Comparison of ENCODE assay signal across 1 cellular context in genomic region chr11:78424334-78425270, GRCh38.
TF ChIP-seq lines count a peak whose summit lies in the region.

No MANE protein-coding gene starts in this region.

TF ChIP-seq in K562, 482 proteins besides CTCF, POLR2A, EP300 and RAD21 (continued from another document and continues in another):
- TF ChIP-seq SFPQ (IDR thresholded peaks at IDR 0.05; ENCODE audit: low read depth, low read length): no peak
- TF ChIP-seq ELK3 (CRISPR knock-in tag; IDR thresholded peaks at IDR 0.05): no peak
- no peak for TF ChIP-seq MCM3 (IDR thresholded peaks at IDR 0.05)
- TF ChIP-seq NCOA1 (IDR thresholded peaks at IDR 0.05; ENCODE audit: low read depth): 0 out of 2 replicates have a peak, but pooled peaks have one; percentile 14
- 0 out of 2 replicates have a peak, but pooled peaks have one; percentile 7 for TF ChIP-seq TEAD2 (tag; IDR thresholded peaks at IDR 0.05)
- no peak for TF ChIP-seq SNRNP70 (optimal IDR thresholded peaks at IDR 0.05; ENCODE audit: low read depth, low read length)
- peak; percentile 98 for TF ChIP-seq MAFF (IDR thresholded peaks at IDR 0.05; ENCODE audit: low read length)
- no peak for TF ChIP-seq PHB (CRISPR knock-in tag; IDR thresholded peaks at IDR 0.05)
- no peak for TF ChIP-seq PHB2 (IDR thresholded peaks at IDR 0.05; ENCODE audit: low read depth)
- no peak for TF ChIP-seq DLX4 (CRISPR knock-in tag; IDR thresholded peaks at IDR 0.05)
- no peak for TF ChIP-seq ZC3H4 (CRISPR knock-in tag; IDR thresholded peaks at IDR 0.05; ENCODE audit: borderline replicate concordance)
- no peak for TF ChIP-seq ZBTB17 (CRISPR knock-in tag; IDR thresholded peaks at IDR 0.05)
- TF ChIP-seq ADNP (tag; IDR thresholded peaks at IDR 0.05): no peak
- TF ChIP-seq ZNF217 (CRISPR knock-in tag; IDR thresholded peaks at IDR 0.05): no peak
- no peak for TF ChIP-seq ZNF174 (CRISPR knock-in tag; IDR thresholded peaks at IDR 0.05)
- TF ChIP-seq MGA (IDR thresholded peaks at IDR 0.05): 0 out of 2 replicates have a peak, but pooled peaks have one; percentile 10
- peak; percentile 85 for TF ChIP-seq SMARCE1 (IDR thresholded peaks at IDR 0.05)
- no peak for TF ChIP-seq CBFA2T2 (conservative IDR thresholded peaks at IDR 0.05)
- TF ChIP-seq NR4A1 (CRISPR knock-in tag; IDR thresholded peaks at IDR 0.05): no peak
- peak; percentile 77 for TF ChIP-seq NR4A1 (tag; IDR thresholded peaks at IDR 0.05)
- TF ChIP-seq C11orf30 (IDR thresholded peaks at IDR 0.05; ENCODE audit: low read depth): peak; percentile 99
- TF ChIP-seq CBFB (CRISPR knock-in tag; IDR thresholded peaks at IDR 0.05): no peak
- TF ChIP-seq ESRRA (IDR thresholded peaks at IDR 0.05; ENCODE audit: borderline replicate concordance, low read depth): no peak
- no peak for TF ChIP-seq NRF1 (conservative IDR thresholded peaks at IDR 0.05 in 1 of 2, IDR thresholded peaks at IDR 0.05 in 1 of 2)
- TF ChIP-seq ELF1 (tag; IDR thresholded peaks at IDR 0.05): peak; percentile 35; the same call in 1 of the 2 replicates
- TF ChIP-seq NFRKB (IDR thresholded peaks at IDR 0.05; ENCODE audit: low read depth): 0 out of 2 replicates have a peak, but pooled peaks have one; percentile 8
- peak; percentile 61; the same call in 1 of the 2 replicates for TF ChIP-seq JUND (IDR thresholded peaks at IDR 0.05; ENCODE audit: borderline replicate concordance, low read depth, low read length)
- TF ChIP-seq JUND (tag; IDR thresholded peaks at IDR 0.05; ENCODE audit: borderline replicate concordance, low read depth, low read length): peak; percentile 76; the same call in 2 of the 3 replicates
- TF ChIP-seq EP400 (IDR thresholded peaks at IDR 0.05): peak; percentile 53
- peak; percentile 44 to 78; a peak in 3 of 4 replicates for TF ChIP-seq FOXK2 (conservative IDR thresholded peaks at IDR 0.05 in 1 of 2, IDR thresholded peaks at IDR 0.05 in 1 of 2; ENCODE audit: low read depth in 2 of 2)
- TF ChIP-seq GTF2A2 (tag; IDR thresholded peaks at IDR 0.05): no peak
- 0 out of 2 replicates have a peak, but pooled peaks have one; percentile 37 for TF ChIP-seq TAF7 (tag; IDR thresholded peaks at IDR 0.05)
- TF ChIP-seq ZNF134 (CRISPR knock-in tag; conservative IDR thresholded peaks at IDR 0.05): no peak
- no peak for TF ChIP-seq HEY1 (CRISPR knock-in tag; IDR thresholded peaks at IDR 0.05; ENCODE audit: borderline replicate concordance)
- no peak for TF ChIP-seq ATF6 (CRISPR knock-in tag; IDR thresholded peaks at IDR 0.05)
- no peak for TF ChIP-seq ZNF184 (CRISPR knock-in tag; IDR thresholded peaks at IDR 0.05)
- peak; percentile 46 to 48; a peak in 3 of 4 replicates for TF ChIP-seq KDM1A (IDR thresholded peaks at IDR 0.05)
- TF ChIP-seq GATA2 (CRISPR knock-in tag; IDR thresholded peaks at IDR 0.05): no peak
- no peak for TF ChIP-seq ZNF507 (tag; conservative IDR thresholded peaks at IDR 0.05)
- peak; percentile 20; the same call in 1 of the 2 replicates for TF ChIP-seq NFIC (IDR thresholded peaks at IDR 0.05)
- peak in 1 of 2 experiments; percentile 38 for TF ChIP-seq NCOA2 (IDR thresholded peaks at IDR 0.05; ENCODE audit: partially characterized antibody in 2 of 2)
- TF ChIP-seq PKNOX1 (IDR thresholded peaks at IDR 0.05): 0 out of 2 replicates have a peak, but pooled peaks have one; percentile 6
- peak; percentile 90 for TF ChIP-seq DPF2 (IDR thresholded peaks at IDR 0.05)
- peak; percentile 61; the same call in 1 of the 2 replicates for TF ChIP-seq CHAMP1 (IDR thresholded peaks at IDR 0.05)
- peak; percentile 34; the same call in 1 of the 2 replicates for TF ChIP-seq ZNF644 (tag; IDR thresholded peaks at IDR 0.05; ENCODE audit: low read depth)
- 0 out of 2 replicates have a peak, but pooled peaks have one; percentile 6 for TF ChIP-seq ELF2 (CRISPR knock-in tag; IDR thresholded peaks at IDR 0.05)
- TF ChIP-seq MECOM (CRISPR knock-in tag; IDR thresholded peaks at IDR 0.05): peak; percentile 53; the same call in 1 of the 2 replicates
- TF ChIP-seq ZSCAN32 (CRISPR knock-in tag; IDR thresholded peaks at IDR 0.05): no peak
- no peak for TF ChIP-seq BRD9 (IDR thresholded peaks at IDR 0.05; ENCODE audit: low read depth, partially characterized antibody)
